ENCODE assay signal across 13 cellular contexts in genomic region chr9:14323969-14324366, GRCh38. TPM values are rescaled to one million over a fixed set of nuclear protein-coding genes. Genes with fewer than 3 reads are reported as not detected.
DNase-seq lines count a peak whose midpoint lies in the region; ATAC-seq, FAIRE-seq and TF ChIP-seq lines count a peak whose summit lies in the region.
"Had no signal": no experiment of that assay in that cellular context is flagged by ENCODE, and none has a peak within 500 bp of the region (broad histone marks: within the 10 kb centered on the region; RNA-seq: fewer than 3 reads in every experiment).

No MANE protein-coding gene starts in this region.

- no peaks in the 10 kb centered on the region for H3K9me3 Mint-ChIP-seq in GM23338
- H3K9me3 Mint-ChIP-seq in astrocyte (ENCODE audit: unreplicated experiment) = no peaks in the 10 kb centered on the region
- H3K9me3 Mint-ChIP-seq in neural crest cell = no peaks in the 10 kb centered on the region
- H3K9me3 Mint-ChIP-seq: activated B cell treated with CpG ODN at 0.5 μM for 24 hours had no signal

- no peak for FAIRE-seq in astrocyte (lab: Jason Lieb, UNC)

- H3K27ac Mint-ChIP-seq in GM23338 (no peak overlapping the region), astrocyte (ENCODE audit: unreplicated experiment) (no peak overlapping the region), neural crest cell (ENCODE audit: unreplicated experiment) (no peak overlapping the region)
- H3K27ac Mint-ChIP-seq: activated B cell treated with CpG ODN at 0.5 μM for 24 hours; CD8-positive, alpha-beta T cell had no signal

- H3K4me3 ChIP-seq in ACC112 (ENCODE audit: low read depth, low read length) = peak overlapping the region; percentile 86
- no peak overlapping the region for H3K4me3 ChIP-seq in GM23338
- H3K4me3 ChIP-seq in astrocyte (ENCODE audit: insufficient read depth, low read depth, low read length) = no peak overlapping the region
- H3K4me3 ChIP-seq: cardiac muscle cell had no signal

- H3K9me3 ChIP-seq in astrocyte (ENCODE audit: insufficient read depth, low read depth, low read length) = no peaks in the 10 kb centered on the region

- no peaks in the 10 kb centered on the region for H4K20me1 ChIP-seq in GM23338 (replicated peaks; ENCODE audit: insufficient read depth)
- H4K20me1 ChIP-seq in astrocyte (ENCODE audit: insufficient read depth, low read length) = no peaks in the 10 kb centered on the region

- DNase-seq in GM23338 (ENCODE audit: low spot score) = no peak
- DNase-seq in astrocyte (ENCODE audit: low read depth) = no peak
- no peak for DNase-seq in neural crest cell (ENCODE audit: low read depth, low spot score)
- DNase-seq in activated T-cell treated with anti-CD3 and anti-CD28 coated beads, Interleukin-2, amount 50 U/mL, for 48 hours = no peak
- no peak for DNase-seq in NCI-H2081 treated with DMSO at 0.1 percent for 48 hours (lab: John Stamatoyannopoulos, UW)
- no peak for DNase-seq in activated CD4-positive, alpha-beta T cell treated with anti-CD3 and anti-CD28 coated beads for 48 hours
- DNase-seq in SHP77 (lab: John Stamatoyannopoulos, UW) = no peak
- DNase-seq: activated B cell treated with CpG ODN at 0.5 μM for 24 hours; CD8-positive, alpha-beta T cell; NCI-H2081; RPMI8226 had no signal

- H3K4me1 ChIP-seq in ACC112 (ENCODE audit: control insufficient read depth, insufficient read depth, low read length, unreplicated experiment) (peaks cover 38% of the 10 kb centered on the region), GM23338 (ENCODE audit: insufficient read depth) (peaks cover 37% of the 10 kb centered on the region), astrocyte (ENCODE audit: insufficient read depth, low read length) (peaks cover 20% of the 10 kb centered on the region)

- H3K4me3 Mint-ChIP-seq in GM23338 = peak overlapping the region; percentile 94; the same call in 2 of the 3 replicates
- no peak overlapping the region for H3K4me3 Mint-ChIP-seq in astrocyte (ENCODE audit: unreplicated experiment)
- H3K4me3 Mint-ChIP-seq in neural crest cell = peak overlapping the region; percentile 89

- H2AFZ ChIP-seq in ACC112 (ENCODE audit: low read length, unreplicated experiment) = no peak overlapping the region
- no peak overlapping the region for H2AFZ ChIP-seq in GM23338
- no peak overlapping the region for H2AFZ ChIP-seq in astrocyte (ENCODE audit: low read depth, low read length)

- peaks cover 31% of the 10 kb centered on the region for H3K79me2 ChIP-seq in ACC112 (ENCODE audit: control insufficient read depth, insufficient read depth, low read length, unreplicated experiment)
- no peaks in the 10 kb centered on the region for H3K79me2 ChIP-seq in GM23338 (replicated peaks; ENCODE audit: insufficient read depth)
- H3K79me2 ChIP-seq in astrocyte (ENCODE audit: insufficient read depth, low read length) = no peaks in the 10 kb centered on the region

- H3K4me2 ChIP-seq in GM23338 (peak overlapping the region; percentile 89; the same call in 1 of the 2 replicates), astrocyte (ENCODE audit: low read length) (peak overlapping the region; percentile 89)

- H3K27me3 Mint-ChIP-seq in GM23338 (ENCODE audit: insufficient read depth, low read depth, poor library complexity) (peaks cover 6% of the 10 kb centered on the region), astrocyte (ENCODE audit: low read depth, unreplicated experiment) (no peaks in the 10 kb centered on the region), neural crest cell (ENCODE audit: low read depth) (peaks cover 56% of the 10 kb centered on the region)

- H3K9me2 ChIP-seq in GM23338 (ENCODE audit: insufficient read depth) = no peaks in the 10 kb centered on the region

- no peaks in the 10 kb centered on the region for H3K27me3 ChIP-seq in ACC112 (ENCODE audit: insufficient read depth, low read length)
- H3K27me3 ChIP-seq in GM23338 (ENCODE audit: insufficient read depth) = peaks cover 49% of the 10 kb centered on the region
- no peaks in the 10 kb centered on the region for H3K27me3 ChIP-seq in astrocyte (ENCODE audit: insufficient read depth, low read length)

- H3K36me3 Mint-ChIP-seq in GM23338 (ENCODE audit: low read depth) = no peaks in the 10 kb centered on the region
- no peaks in the 10 kb centered on the region for H3K36me3 Mint-ChIP-seq in astrocyte (ENCODE audit: low read depth, unreplicated experiment)
- no peaks in the 10 kb centered on the region for H3K36me3 Mint-ChIP-seq in neural crest cell (ENCODE audit: low read depth)

- H3K9ac ChIP-seq in astrocyte (ENCODE audit: low read length) = no peak overlapping the region

- H3K27ac ChIP-seq in ACC112 (ENCODE audit: low read depth, low read length) = peak overlapping the region; percentile 92
- H3K27ac ChIP-seq in GM23338 (ENCODE audit: low read depth) = no peak overlapping the region
- no peak overlapping the region for H3K27ac ChIP-seq in astrocyte (ENCODE audit: low read depth, low read length)
- H3K27ac ChIP-seq: cardiac muscle cell had no signal

- H3K36me3 ChIP-seq in ACC112 (ENCODE audit: insufficient read depth, low read length) (no peaks in the 10 kb centered on the region), GM23338 (ENCODE audit: insufficient read depth) (no peaks in the 10 kb centered on the region), astrocyte (ENCODE audit: insufficient read depth, low read length) (no peaks in the 10 kb centered on the region)
- H3K36me3 ChIP-seq: cardiac muscle cell had no signal

- ATAC-seq in GM23338 = no peak
- ATAC-seq: CD8-positive, alpha-beta T cell had no signal

- TF ChIP-seq CTCF in GM23338 (conservative IDR thresholded peaks at IDR 0.05; ENCODE audit: low read depth in 2 of 2) (no peak), astrocyte (IDR thresholded peaks at IDR 0.05; ENCODE audit: insufficient read depth, low read depth, low read length) (no peak), neural crest cell (conservative IDR thresholded peaks at IDR 0.05) (no peak)

- H3K4me1 Mint-ChIP-seq in GM23338 (peaks cover 40% of the 10 kb centered on the region), astrocyte (ENCODE audit: low read depth, unreplicated experiment) (peaks cover 27% of the 10 kb centered on the region), neural crest cell (peaks cover 30% of the 10 kb centered on the region)

- H3F3A ChIP-seq in GM23338 (replicated peaks; ENCODE audit: low read depth) = peaks cover 4% of the 10 kb centered on the region; the same call in 1 of the 2 replicates

TF ChIP-seq in GM23338, 12 proteins besides CTCF, POLR2A, EP300 and RAD21 (continues in another document):
- TF ChIP-seq CREB1 (CRISPR knock-in tag; IDR thresholded peaks at IDR 0.05; ENCODE audit: low read depth) = no peak
- TF ChIP-seq ZNF114 (CRISPR knock-in tag; IDR thresholded peaks at IDR 0.05) = no peak
- no peak for TF ChIP-seq EZH2 (IDR thresholded peaks at IDR 0.05; ENCODE audit: low read depth, unreplicated experiment)

RNA-seq across cellular contexts. Expression of gene NFIB, which starts 10.0 kb away (rescaled TPM):
- total RNA-seq in GM23338 (2014; rRNA removed; shearing (Covaris generic)) = 2.6 and 4.7 TPM in 2 replicates
- 2.4 and 3.9 TPM in 2 replicates for polyA plus RNA-seq in GM23338 (2016; fragmentation: Nextera tagmentation; extraction: Ambion mirVana)
- total RNA-seq in astrocyte (8.8 and 9.4 TPM in 2 replicates), neural crest cell (2.9 and 3.7 TPM in 2 replicates)
- total RNA-seq: activated B cell treated with CpG ODN at 0.5 μM for 24 hours; CD8-positive, alpha-beta T cell had no signal
